In the genomic region with DNA sequence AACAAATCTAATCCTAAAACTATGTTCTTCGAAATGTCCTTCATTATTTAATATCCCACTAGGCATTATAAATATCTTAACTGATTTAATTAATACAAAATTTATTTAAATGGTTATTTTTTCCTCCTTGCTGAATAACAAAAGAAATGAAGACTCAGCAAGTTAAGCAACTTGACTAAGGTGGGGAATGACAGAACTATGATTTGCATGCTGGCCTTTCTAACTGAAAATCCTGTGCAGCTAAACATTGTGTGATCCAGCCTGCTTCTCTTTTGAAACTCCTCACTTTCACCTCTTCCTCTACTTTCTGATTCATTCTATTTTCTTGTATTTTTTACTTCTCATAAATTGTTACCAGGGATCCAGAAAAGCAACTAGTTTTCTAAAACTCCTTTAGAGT, we compare ENCODE assay signal across 2 cellular contexts.
TF ChIP-seq lines count a peak whose summit lies in the region.

No MANE protein-coding gene starts in this region.

TF ChIP-seq in GM23338, 12 proteins besides CTCF, POLR2A, EP300 and RAD21 (continued from another document):
- TF ChIP-seq, protein P1, sequence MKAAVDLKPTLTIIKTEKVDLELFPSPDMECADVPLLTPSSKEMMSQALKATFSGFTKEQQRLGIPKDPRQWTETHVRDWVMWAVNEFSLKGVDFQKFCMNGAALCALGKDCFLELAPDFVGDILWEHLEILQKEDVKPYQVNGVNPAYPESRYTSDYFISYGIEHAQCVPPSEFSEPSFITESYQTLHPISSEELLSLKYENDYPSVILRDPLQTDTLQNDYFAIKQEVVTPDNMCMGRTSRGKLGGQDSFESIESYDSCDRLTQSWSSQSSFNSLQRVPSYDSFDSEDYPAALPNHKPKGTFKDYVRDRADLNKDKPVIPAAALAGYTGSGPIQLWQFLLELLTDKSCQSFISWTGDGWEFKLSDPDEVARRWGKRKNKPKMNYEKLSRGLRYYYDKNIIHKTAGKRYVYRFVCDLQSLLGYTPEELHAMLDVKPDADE (IDR thresholded peaks at IDR 0.05) = no peak
- TF ChIP-seq POLR2AphosphoS5 (IDR thresholded peaks at IDR 0.05; ENCODE audit: low read depth) = no peak
- TF ChIP-seq REST (IDR thresholded peaks at IDR 0.05; ENCODE audit: unreplicated experiment) = no peak
- no peak for TF ChIP-seq JUNB (IDR thresholded peaks at IDR 0.05; ENCODE audit: unreplicated experiment)
- no peak for TF ChIP-seq NANOG (IDR thresholded peaks at IDR 0.05; ENCODE audit: borderline replicate concordance)
- no peak for TF ChIP-seq STAT1 (IDR thresholded peaks at IDR 0.05; ENCODE audit: unreplicated experiment)
- TF ChIP-seq, protein P2, sequence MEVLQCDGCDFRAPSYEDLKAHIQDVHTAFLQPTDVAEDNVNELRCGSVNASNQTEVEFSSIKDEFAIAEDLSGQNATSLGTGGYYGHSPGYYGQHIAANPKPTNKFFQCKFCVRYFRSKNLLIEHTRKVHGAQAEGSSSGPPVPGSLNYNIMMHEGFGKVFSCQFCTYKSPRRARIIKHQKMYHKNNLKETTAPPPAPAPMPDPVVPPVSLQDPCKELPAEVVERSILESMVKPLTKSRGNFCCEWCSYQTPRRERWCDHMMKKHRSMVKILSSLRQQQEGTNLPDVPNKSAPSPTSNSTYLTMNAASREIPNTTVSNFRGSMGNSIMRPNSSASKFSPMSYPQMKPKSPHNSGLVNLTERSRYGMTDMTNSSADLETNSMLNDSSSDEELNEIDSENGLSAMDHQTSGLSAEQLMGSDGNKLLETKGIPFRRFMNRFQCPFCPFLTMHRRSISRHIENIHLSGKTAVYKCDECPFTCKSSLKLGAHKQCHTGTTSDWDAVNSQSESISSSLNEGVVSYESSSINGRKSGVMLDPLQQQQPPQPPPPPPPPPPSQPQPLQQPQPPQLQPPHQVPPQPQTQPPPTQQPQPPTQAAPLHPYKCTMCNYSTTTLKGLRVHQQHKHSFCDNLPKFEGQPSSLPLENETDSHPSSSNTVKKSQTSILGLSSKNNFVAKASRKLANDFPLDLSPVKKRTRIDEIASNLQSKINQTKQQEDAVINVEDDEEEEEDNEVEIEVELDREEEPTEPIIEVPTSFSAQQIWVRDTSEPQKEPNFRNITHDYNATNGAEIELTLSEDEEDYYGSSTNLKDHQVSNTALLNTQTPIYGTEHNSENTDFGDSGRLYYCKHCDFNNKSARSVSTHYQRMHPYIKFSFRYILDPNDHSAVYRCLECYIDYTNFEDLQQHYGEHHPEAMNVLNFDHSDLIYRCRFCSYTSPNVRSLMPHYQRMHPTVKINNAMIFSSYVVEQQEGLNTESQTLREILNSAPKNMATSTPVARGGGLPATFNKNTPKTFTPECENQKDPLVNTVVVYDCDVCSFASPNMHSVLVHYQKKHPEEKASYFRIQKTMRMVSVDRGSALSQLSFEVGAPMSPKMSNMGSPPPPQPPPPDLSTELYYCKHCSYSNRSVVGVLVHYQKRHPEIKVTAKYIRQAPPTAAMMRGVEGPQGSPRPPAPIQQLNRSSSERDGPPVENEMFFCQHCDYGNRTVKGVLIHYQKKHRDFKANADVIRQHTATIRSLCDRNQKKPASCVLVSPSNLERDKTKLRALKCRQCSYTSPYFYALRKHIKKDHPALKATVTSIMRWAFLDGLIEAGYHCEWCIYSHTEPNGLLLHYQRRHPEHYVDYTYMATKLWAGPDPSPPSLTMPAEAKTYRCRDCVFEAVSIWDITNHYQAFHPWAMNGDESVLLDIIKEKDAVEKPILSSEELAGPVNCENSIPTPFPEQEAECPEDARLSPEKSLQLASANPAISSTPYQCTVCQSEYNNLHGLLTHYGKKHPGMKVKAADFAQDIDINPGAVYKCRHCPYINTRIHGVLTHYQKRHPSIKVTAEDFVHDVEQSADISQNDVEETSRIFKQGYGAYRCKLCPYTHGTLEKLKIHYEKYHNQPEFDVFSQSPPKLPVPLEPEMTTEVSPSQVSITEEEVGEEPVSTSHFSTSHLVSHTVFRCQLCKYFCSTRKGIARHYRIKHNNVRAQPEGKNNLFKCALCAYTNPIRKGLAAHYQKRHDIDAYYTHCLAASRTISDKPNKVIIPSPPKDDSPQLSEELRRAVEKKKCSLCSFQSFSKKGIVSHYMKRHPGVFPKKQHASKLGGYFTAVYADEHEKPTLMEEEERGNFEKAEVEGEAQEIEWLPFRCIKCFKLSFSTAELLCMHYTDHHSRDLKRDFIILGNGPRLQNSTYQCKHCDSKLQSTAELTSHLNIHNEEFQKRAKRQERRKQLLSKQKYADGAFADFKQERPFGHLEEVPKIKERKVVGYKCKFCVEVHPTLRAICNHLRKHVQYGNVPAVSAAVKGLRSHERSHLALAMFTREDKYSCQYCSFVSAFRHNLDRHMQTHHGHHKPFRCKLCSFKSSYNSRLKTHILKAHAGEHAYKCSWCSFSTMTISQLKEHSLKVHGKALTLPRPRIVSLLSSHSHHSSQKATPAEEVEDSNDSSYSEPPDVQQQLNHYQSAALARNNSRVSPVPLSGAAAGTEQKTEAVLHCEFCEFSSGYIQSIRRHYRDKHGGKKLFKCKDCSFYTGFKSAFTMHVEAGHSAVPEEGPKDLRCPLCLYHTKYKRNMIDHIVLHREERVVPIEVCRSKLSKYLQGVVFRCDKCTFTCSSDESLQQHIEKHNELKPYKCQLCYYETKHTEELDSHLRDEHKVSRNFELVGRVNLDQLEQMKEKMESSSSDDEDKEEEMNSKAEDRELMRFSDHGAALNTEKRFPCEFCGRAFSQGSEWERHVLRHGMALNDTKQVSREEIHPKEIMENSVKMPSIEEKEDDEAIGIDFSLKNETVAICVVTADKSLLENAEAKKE (CRISPR knock-in tag; IDR thresholded peaks at IDR 0.05) = no peak
- no peak for TF ChIP-seq CREB1 (CRISPR knock-in tag; IDR thresholded peaks at IDR 0.05; ENCODE audit: low read depth)

TF ChIP-seq in K562, 482 proteins besides CTCF, POLR2A, EP300 and RAD21 (continued from another document):
- no peak for TF ChIP-seq AFF4 (CRISPR knock-in tag; IDR thresholded peaks at IDR 0.05)
TF ChIP-seq in K562: peak in this region for 1.
